22 cellular contexts compared by ENCODE assay signal in genomic region chr18:31162825-31163435, GRCh38. TPM values are rescaled to one million over a fixed set of nuclear protein-coding genes. Genes with fewer than 3 reads are reported as not detected.
DNase-seq lines count a peak whose midpoint lies in the region; ATAC-seq, FAIRE-seq and TF ChIP-seq lines count a peak whose summit lies in the region.
"Had no signal": no experiment of that assay in that cellular context is flagged by ENCODE, and none has a peak within 500 bp of the region (broad histone marks: within the 10 kb centered on the region; RNA-seq: fewer than 3 reads in every experiment).

TSS of gene DSC1 (minus strand) at chr18:31162856. CDS start at chr18:31162594, 262 bp downstream.

- TF ChIP-seq CTCF in GM12878 (IDR thresholded peaks at IDR 0.05 in 2 of 3, conservative IDR thresholded peaks at IDR 0.05 in 1 of 3; ENCODE audit: control insufficient read depth in 2 of 3, extremely low read depth in 1 of 3, insufficient read depth in 1 of 3, low read depth in 3 of 3, low read length in 3 of 3), result no peak
- no peak for TF ChIP-seq CTCF in omental fat pad (IDR thresholded peaks at IDR 0.05)
- TF ChIP-seq CTCF in body of pancreas (IDR thresholded peaks at IDR 0.05), result no peak
- TF ChIP-seq CTCF in thyroid gland (IDR thresholded peaks at IDR 0.05), result no peak
- no peak for TF ChIP-seq CTCF in Caco-2 (IDR thresholded peaks at IDR 0.05; ENCODE audit: insufficient read depth in 1 of 2, low read depth in 1 of 2, low read length in 1 of 2, severe bottlenecking in 1 of 2, unreplicated experiment in 1 of 2)

- no peak for FAIRE-seq in GM12878 (lab: Jason Lieb, UNC)

- intact Hi-C loops in activated naive CD4-positive, alpha-beta T cell treated with anti-CD3 and anti-CD28 coated beads for 36 hours (cut with micrococcal nuclease), result no loop called here
- intact Hi-C loops in GM12878 (cut with micrococcal nuclease; ENCODE audit: unreplicated experiment), result no loop called here
- intact Hi-C loops in body of pancreas (cut with DNase I), result no loop called here
- intact Hi-C loops in thyroid gland (cut with DNase I), result no loop called here
- intact Hi-C loops in Caco-2 (cut with micrococcal nuclease; ENCODE audit: unreplicated experiment), result no loop called here

- no peak for TF ChIP-seq RAD21 in GM12878 (IDR thresholded peaks at IDR 0.05; ENCODE audit: insufficient read depth, low read depth, low read length)

- no peak within 1 kb of the TSS for H3K9ac ChIP-seq in GM12878 (ENCODE audit: control insufficient read depth, insufficient read depth, low read length)

- no peaks in the 10 kb centered on the region for H3K4me1 Mint-ChIP-seq in activated naive CD4-positive, alpha-beta T cell treated with anti-CD3 and anti-CD28 coated beads for 36 hours (ENCODE audit: low read depth)
- H3K4me1 Mint-ChIP-seq in Caco-2 (ENCODE audit: low read depth, unreplicated experiment), result no peaks in the 10 kb centered on the region
- H3K4me1 Mint-ChIP-seq: naive B cell had no signal

- no peaks in the 10 kb centered on the region for H4K20me1 ChIP-seq in GM12878 (ENCODE audit: control insufficient read depth, insufficient read depth)

- H3K4me3 Mint-ChIP-seq in activated naive CD4-positive, alpha-beta T cell treated with anti-CD3 and anti-CD28 coated beads for 36 hours, result peak within 1 kb of the TSS; percentile 52
- H3K4me3 Mint-ChIP-seq in Caco-2 (ENCODE audit: unreplicated experiment), result no peak within 1 kb of the TSS
- H3K4me3 Mint-ChIP-seq: activated T-cell treated with anti-CD3 and anti-CD28 coated beads, Interleukin-2, amount 50 U/mL, for 24 hours had no signal

- 0 out of 3 replicates have a peak, but pooled peaks have one; percentile 30 for ATAC-seq in GM12878
- ATAC-seq in omental fat pad (ENCODE audit: low FRiP score), result peak; percentile 19
- no peak for ATAC-seq in body of pancreas

- no peaks in the 10 kb centered on the region for H3K36me3 Mint-ChIP-seq in activated naive CD4-positive, alpha-beta T cell treated with anti-CD3 and anti-CD28 coated beads for 36 hours (ENCODE audit: low read depth)
- H3K36me3 Mint-ChIP-seq in Caco-2 (ENCODE audit: insufficient read depth, unreplicated experiment), result no peaks in the 10 kb centered on the region
- H3K36me3 Mint-ChIP-seq: naive B cell had no signal

- RAD21 ChIA-PET in GM12878 (lab: Charles Lee; ENCODE audit: unreplicated experiment), result no interaction called here

- DNase-seq in activated naive CD4-positive, alpha-beta T cell treated with anti-CD3 and anti-CD28 coated beads for 36 hours, result no peak
- DNase-seq in activated naive CD4-positive, alpha-beta T cell treated with Interleukin-2 at 50 U/mL for 16 hours, result no peak
- DNase-seq in MV-4-11 (lab: John Stamatoyannopoulos, UW) (peak; percentile 36), GM12878 (ENCODE audit: low read depth, low spot score) (no peak), omental fat pad (ENCODE audit: low spot score) (no peak), body of pancreas (no peak), thyroid gland (no peak), Caco-2 (no peak)
- DNase-seq: activated CD4-positive, alpha-beta T cell treated with anti-CD3 and anti-CD28 coated beads for 1 hour; activated T-cell treated with anti-CD3 and anti-CD28 coated beads, Interleukin-2, amount 50 U/mL, for 24 hours; COR-L47; effector CD8-positive, alpha-beta T cell; left ventricle myocardium superior; naive B cell; NCI-H2029; NCI-H69; Peyer's patch; stimulated activated CD4-positive, alpha-beta T cell treated with anti-CD3 and anti-CD28 coated beads, Interleukin-2, amount 100 ng/mL, for 24 hours; T-helper 1 cell; tibial artery had no signal

- peak within 1 kb of the TSS; percentile 2; the same call in 1 of the 2 replicates for H2AFZ ChIP-seq in GM12878 (ENCODE audit: control insufficient read depth, low read depth, low read length)

- H3K9me3 Mint-ChIP-seq in activated naive CD4-positive, alpha-beta T cell treated with anti-CD3 and anti-CD28 coated beads for 36 hours, result peaks cover 3% of the 10 kb centered on the region
- H3K9me3 Mint-ChIP-seq in Caco-2 (ENCODE audit: unreplicated experiment), result no peaks in the 10 kb centered on the region
- H3K9me3 Mint-ChIP-seq: activated T-cell treated with anti-CD3 and anti-CD28 coated beads, Interleukin-2, amount 50 U/mL, for 24 hours had no signal

- BruUV-seq in GM12878 (replicated peaks; lab: Mats Ljungman, UMichigan) (no TSS peak), Caco-2 (replicated peaks; lab: Mats Ljungman, UMichigan) (no TSS peak)

- peak within 1 kb of the TSS; percentile 70 for H3K27ac Mint-ChIP-seq in activated naive CD4-positive, alpha-beta T cell treated with anti-CD3 and anti-CD28 coated beads for 36 hours
- no peak within 1 kb of the TSS for H3K27ac Mint-ChIP-seq in Caco-2 (ENCODE audit: unreplicated experiment)
- H3K27ac Mint-ChIP-seq: activated T-cell treated with anti-CD3 and anti-CD28 coated beads, Interleukin-2, amount 50 U/mL, for 24 hours; naive B cell had no signal

- WGBS in GM12878 (ENCODE audit: insufficient coverage, insufficient replicate concordance, low lambda C conversion rate, missing lambda C conversion rate), result 45% methylated on average over 5 of the region's 5 CpGs
- 50 to 58% methylated on average over 5 of the region's 5 CpGs for WGBS in body of pancreas, 2 donors
- 73 to 84% methylated on average over 5 of the region's 5 CpGs for WGBS in thyroid gland, 2 donors

- no peak within 1 kb of the TSS for H3K4me3 ChIP-seq in GM12878
- H3K4me3 ChIP-seq in body of pancreas, result no peak within 1 kb of the TSS
- H3K4me3 ChIP-seq in thyroid gland (replicated peaks in 1 of 3), result no peak within 1 kb of the TSS
- H3K4me3 ChIP-seq in Caco-2 (ENCODE audit: low read depth, low read length), result no peak within 1 kb of the TSS
- H3K4me3 ChIP-seq: Peyer's patch, tibial artery had no signal

- SMC1A ChIA-PET in GM12878 (lab: Charles Lee; ENCODE audit: uncharacterized antibody, unreplicated experiment), result interaction anchor here (1.0 kb wide), 1 partner anchor 49 kb away, joined by 4 read pairs; no protein-coding TSS in a partner anchor

- H3K79me2 ChIP-seq in GM12878 (ENCODE audit: control insufficient read depth, insufficient read depth, low read length), result no peaks in the 10 kb centered on the region

- CTCF ChIA-PET in activated naive CD4-positive, alpha-beta T cell treated with anti-CD3 and anti-CD28 coated beads for 36 hours (lab: Charles Lee), result no interaction called here
- CTCF ChIA-PET in GM12878 (lab: Yijun Ruan, JAX) (interaction anchor here (1.0 to 1.1 kb wide), 2 partner anchors 15 to 262 kb away, joined by 3 read pairs; no protein-coding TSS in a partner anchor), Caco-2 (lab: Charles Lee) (no interaction called here)

- H3K4me2 ChIP-seq in GM12878 (ENCODE audit: control insufficient read depth, insufficient read depth), result no peak within 1 kb of the TSS

- H3K27me3 ChIP-seq in GM12878 (replicated peaks in 1 of 2; ENCODE audit: control insufficient read depth in 2 of 2, insufficient read depth in 2 of 2, low read length in 1 of 2) (no peaks in the 10 kb centered on the region), body of pancreas (no peaks in the 10 kb centered on the region), thyroid gland (no peaks in the 10 kb centered on the region), Caco-2 (replicated peaks; ENCODE audit: control insufficient read depth, insufficient read depth, low read length) (no peaks in the 10 kb centered on the region)
- H3K27me3 ChIP-seq: Peyer's patch, tibial artery had no signal

- no peaks in the 10 kb centered on the region for H3K4me1 ChIP-seq in GM12878 (ENCODE audit: control insufficient read depth, insufficient read depth, low read length)
- H3K4me1 ChIP-seq in body of pancreas, result no peaks in the 10 kb centered on the region
- H3K4me1 ChIP-seq in thyroid gland, result no peaks in the 10 kb centered on the region
- no peaks in the 10 kb centered on the region for H3K4me1 ChIP-seq in Caco-2
- H3K4me1 ChIP-seq: Peyer's patch had no signal

- no peak within 1 kb of the TSS for H3K27ac ChIP-seq in GM12878 (ENCODE audit: control insufficient read depth, insufficient read depth)
- no peak within 1 kb of the TSS for H3K27ac ChIP-seq in body of pancreas
- H3K27ac ChIP-seq in thyroid gland, result no peak within 1 kb of the TSS
- H3K27ac ChIP-seq: Peyer's patch, tibial artery had no signal

- in situ Hi-C loops in GM12878 (cut with MboI), result no loop called here

- H3K9me3 ChIP-seq in GM12878 (replicated peaks; ENCODE audit: control insufficient read depth, insufficient read depth, low read length) (no peaks in the 10 kb centered on the region), body of pancreas (no peaks in the 10 kb centered on the region), thyroid gland (no peaks in the 10 kb centered on the region), Caco-2 (no peaks in the 10 kb centered on the region)
- H3K9me3 ChIP-seq: Peyer's patch, tibial artery had no signal

- H3K27me3 Mint-ChIP-seq in activated naive CD4-positive, alpha-beta T cell treated with anti-CD3 and anti-CD28 coated beads for 36 hours (ENCODE audit: low read depth), result no peaks in the 10 kb centered on the region
- no peaks in the 10 kb centered on the region for H3K27me3 Mint-ChIP-seq in Caco-2 (ENCODE audit: insufficient read depth, unreplicated experiment)
- H3K27me3 Mint-ChIP-seq: activated T-cell treated with anti-CD3 and anti-CD28 coated beads, Interleukin-2, amount 50 U/mL, for 24 hours; naive B cell had no signal

- TF ChIP-seq EP300 in GM12878 (IDR thresholded peaks at IDR 0.05; ENCODE audit: borderline replicate concordance in 1 of 2, control insufficient read depth in 1 of 2, low read depth in 2 of 2, low read length in 2 of 2), result no peak

- TF ChIP-seq POLR2A in GM12878 (IDR thresholded peaks at IDR 0.05; ENCODE audit: low read depth, low read length) (no peak), body of pancreas (IDR thresholded peaks at IDR 0.05) (no peak), thyroid gland (IDR thresholded peaks at IDR 0.05) (no peak)

- H3K36me3 ChIP-seq in GM12878 (ENCODE audit: control insufficient read depth in 2 of 2, insufficient read depth in 2 of 2, low read length in 1 of 2) (no peaks in the 10 kb centered on the region), body of pancreas (replicated peaks in 1 of 2; ENCODE audit: insufficient read depth in 1 of 2, low read depth in 2 of 2) (no peaks in the 10 kb centered on the region), thyroid gland (no peaks in the 10 kb centered on the region), Caco-2 (ENCODE audit: control insufficient read depth, insufficient read depth, low read length) (no peaks in the 10 kb centered on the region)
- H3K36me3 ChIP-seq: Peyer's patch, tibial artery had no signal

- POLR2A ChIA-PET in GM12878 (lab: Charles Lee), result no interaction called here
- POLR2A ChIA-PET in Caco-2 (lab: Charles Lee), result no interaction called here

RNA-seq across cellular contexts. Expression of gene DSC1, which starts in this region (rescaled TPM):
- total RNA-seq in activated naive CD4-positive, alpha-beta T cell treated with anti-CD3 and anti-CD28 coated beads for 36 hours, result under 1 TPM; 0.20 to 0.24 TPM
- not detected in 2 replicates for total RNA-seq in GM12878 (2013; cell fraction: nucleolus; rRNA removed)
- total RNA-seq in GM12878 (2014; rRNA removed), result 0.51 and 0.71 TPM in 2 replicates
- total RNA-seq in GM12878 (2014; rRNA removed; fragmentation: Illumina TruSeq; extraction: Trizol), result 0.64 and 0.67 TPM in 2 replicates
- 0.40 and 0.44 TPM in 2 replicates for total RNA-seq in GM12878 (2021)
- 0.05 TPM for polyA plus RNA-seq in GM12878 (2011; ENCODE audit: low read depth)
- polyA plus RNA-seq in GM12878 (2011; rRNA removed), result not detected in 2 replicates
- not detected in 2 replicates for polyA plus RNA-seq in GM12878 (2011; cell fraction: cytosol; rRNA removed)
- polyA plus RNA-seq in GM12878 (2011; cell fraction: nucleus; rRNA removed), result not detected in 2 replicates
- not detected in 2 replicates for polyA plus RNA-seq in GM12878 (2012)
- 0.40 TPM in 2 replicates for polyA plus RNA-seq in GM12878 (2014; fragmentation: Illumina TruSeq; extraction: Trizol)
- under 1 TPM; 0.35 to 0.84 TPM for polyA plus RNA-seq in GM12878 (2014; fragmentation: Nextera tagmentation; extraction: Ambion mirVana)
- 0.14 and 0.24 TPM in 2 replicates for polyA plus RNA-seq in GM12878 (2014; rRNA removed)
- under 1 TPM; 0.43 to 0.51 TPM for polyA plus RNA-seq in GM12878 (2016; fragmentation: Nextera tagmentation; extraction: Ambion mirVana)
- not detected in 2 replicates for polyA minus RNA-seq in GM12878 (2011; rRNA and poly(A)+ RNA removed)
- polyA minus RNA-seq in GM12878 (2011; cell fraction: cytosol; rRNA and poly(A)+ RNA removed), result not detected in 2 replicates
- polyA minus RNA-seq in GM12878 (2011; cell fraction: nucleus; rRNA and poly(A)+ RNA removed), result under 0.01 TPM in 1 of 2 replicates, not detected in the other
- total RNA-seq in omental fat pad, result under 1 TPM in 1 of 4 donors, not detected in 3; 0.09 TPM
- total RNA-seq in body of pancreas, result not detected
- not detected for total RNA-seq in thyroid gland
- 0.11 TPM in 1 of 2 replicates, not detected in the other for total RNA-seq in Caco-2 (2022)
- total RNA-seq: fibroblast of villous mesenchyme had no signal
- polyA plus RNA-seq: AG04450 had no signal

Comparison
In these comparisons a context has a peak if more than half of its experiments do, and no peak if none do; other contexts are left out.
1. Peak in ATAC-seq in GM12878; RNA of the gene not detected or under 1 TPM.
2. Peak in ATAC-seq in omental fat pad; RNA of the gene not detected or under 1 TPM.